ENCODE assay signal across 1 cellular context in the genomic region with DNA sequence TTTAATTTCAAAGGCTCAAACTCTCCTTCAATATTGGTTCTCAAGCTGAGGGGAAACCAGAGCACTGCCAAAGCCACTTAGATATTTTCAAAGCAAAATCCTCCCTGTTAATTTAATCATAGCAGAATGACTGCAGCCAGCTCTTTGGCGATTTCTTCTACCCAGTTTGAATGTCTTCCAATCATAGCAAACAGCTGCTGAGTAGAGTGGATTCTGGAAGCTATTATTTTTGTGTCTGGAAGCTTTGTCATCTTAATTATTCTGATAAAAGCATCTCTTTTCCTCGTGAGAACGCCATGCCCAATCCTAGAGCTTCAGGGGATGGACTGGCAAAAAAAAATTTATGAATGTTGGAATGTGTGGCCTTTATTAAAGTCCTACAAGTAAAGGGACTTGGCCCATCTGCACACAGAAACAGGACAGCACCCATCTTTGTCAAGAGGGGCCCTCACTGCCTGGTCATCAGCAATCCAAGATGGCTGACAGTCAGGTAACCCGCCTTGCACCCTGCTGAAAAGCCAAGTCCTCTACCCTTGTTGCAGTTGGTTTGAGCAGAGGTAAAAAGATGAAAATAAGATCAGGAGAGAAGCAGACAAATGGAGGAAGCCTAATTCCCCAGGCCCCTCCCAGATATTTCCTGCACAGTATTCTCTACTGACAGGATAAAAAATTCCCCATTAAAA.
TF ChIP-seq lines count a peak whose summit lies in the region.

No MANE protein-coding gene starts in this region.

TF ChIP-seq in GM12878, 131 proteins besides CTCF, POLR2A, EP300 and RAD21:
- TF ChIP-seq, protein P1, sequence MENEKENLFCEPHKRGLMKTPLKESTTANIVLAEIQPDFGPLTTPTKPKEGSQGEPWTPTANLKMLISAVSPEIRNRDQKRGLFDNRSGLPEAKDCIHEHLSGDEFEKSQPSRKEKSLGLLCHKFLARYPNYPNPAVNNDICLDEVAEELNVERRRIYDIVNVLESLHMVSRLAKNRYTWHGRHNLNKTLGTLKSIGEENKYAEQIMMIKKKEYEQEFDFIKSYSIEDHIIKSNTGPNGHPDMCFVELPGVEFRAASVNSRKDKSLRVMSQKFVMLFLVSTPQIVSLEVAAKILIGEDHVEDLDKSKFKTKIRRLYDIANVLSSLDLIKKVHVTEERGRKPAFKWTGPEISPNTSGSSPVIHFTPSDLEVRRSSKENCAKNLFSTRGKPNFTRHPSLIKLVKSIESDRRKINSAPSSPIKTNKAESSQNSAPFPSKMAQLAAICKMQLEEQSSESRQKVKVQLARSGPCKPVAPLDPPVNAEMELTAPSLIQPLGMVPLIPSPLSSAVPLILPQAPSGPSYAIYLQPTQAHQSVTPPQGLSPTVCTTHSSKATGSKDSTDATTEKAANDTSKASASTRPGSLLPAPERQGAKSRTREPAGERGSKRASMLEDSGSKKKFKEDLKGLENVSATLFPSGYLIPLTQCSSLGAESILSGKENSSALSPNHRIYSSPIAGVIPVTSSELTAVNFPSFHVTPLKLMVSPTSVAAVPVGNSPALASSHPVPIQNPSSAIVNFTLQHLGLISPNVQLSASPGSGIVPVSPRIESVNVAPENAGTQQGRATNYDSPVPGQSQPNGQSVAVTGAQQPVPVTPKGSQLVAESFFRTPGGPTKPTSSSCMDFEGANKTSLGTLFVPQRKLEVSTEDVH (IDR thresholded peaks at IDR 0.05; ENCODE audit: low read depth, partially characterized antibody): no peak
- TF ChIP-seq SIN3A (IDR thresholded peaks at IDR 0.05; ENCODE audit: low read depth, low read length) (no peak), RCOR1 (conservative IDR thresholded peaks at IDR 0.05; ENCODE audit: low read depth, low read length) (no peak), ZNF24 (IDR thresholded peaks at IDR 0.05) (no peak), CHD4 (IDR thresholded peaks at IDR 0.05) (no peak), YY1 (IDR thresholded peaks at IDR 0.05; ENCODE audit: low read depth, low read length) (peak; percentile 58)
- TF ChIP-seq, protein P2, sequence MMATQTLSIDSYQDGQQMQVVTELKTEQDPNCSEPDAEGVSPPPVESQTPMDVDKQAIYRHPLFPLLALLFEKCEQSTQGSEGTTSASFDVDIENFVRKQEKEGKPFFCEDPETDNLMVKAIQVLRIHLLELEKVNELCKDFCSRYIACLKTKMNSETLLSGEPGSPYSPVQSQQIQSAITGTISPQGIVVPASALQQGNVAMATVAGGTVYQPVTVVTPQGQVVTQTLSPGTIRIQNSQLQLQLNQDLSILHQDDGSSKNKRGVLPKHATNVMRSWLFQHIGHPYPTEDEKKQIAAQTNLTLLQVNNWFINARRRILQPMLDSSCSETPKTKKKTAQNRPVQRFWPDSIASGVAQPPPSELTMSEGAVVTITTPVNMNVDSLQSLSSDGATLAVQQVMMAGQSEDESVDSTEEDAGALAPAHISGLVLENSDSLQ (IDR thresholded peaks at IDR 0.05): no peak
